12 cellular contexts compared by ENCODE assay signal in the genomic region with DNA sequence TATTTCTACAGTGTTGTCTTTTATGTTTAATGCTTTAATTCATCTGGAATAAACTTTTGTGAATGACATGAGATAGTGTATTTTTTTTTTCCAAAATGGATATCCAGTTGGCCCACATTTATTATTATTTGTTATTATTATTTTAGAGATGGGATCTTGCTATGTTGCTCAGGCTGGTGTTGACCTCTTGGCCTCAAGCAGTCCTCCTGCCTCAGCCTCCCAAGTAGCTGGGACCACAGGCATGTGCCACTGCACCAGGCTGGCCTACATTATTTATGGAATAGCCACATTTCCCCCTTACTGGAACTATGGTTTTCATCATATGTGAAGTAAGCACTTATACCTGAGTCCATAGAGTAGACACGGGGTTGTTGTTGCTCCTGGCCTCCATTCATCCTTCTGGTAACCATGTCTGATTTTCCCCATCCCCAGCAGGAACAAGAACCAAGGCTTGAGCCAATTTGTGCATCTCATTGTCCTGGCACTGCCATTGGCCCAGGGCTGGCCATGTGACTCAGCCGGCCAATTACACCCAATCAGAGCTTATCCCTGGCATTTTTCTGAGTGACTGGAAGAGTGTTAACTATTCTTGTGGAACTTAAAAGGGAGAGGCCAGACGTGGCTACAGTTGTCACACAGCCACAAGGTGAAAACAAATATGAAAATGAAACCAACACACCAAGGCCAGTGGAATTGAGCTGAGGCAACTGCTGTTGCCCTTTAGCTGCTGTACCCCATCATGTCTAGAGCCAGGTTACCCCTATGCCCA. TPM values are rescaled to one million over a fixed set of nuclear protein-coding genes. Genes with fewer than 3 reads are reported as not detected.
A peak's percentile ranks its signal among the peaks of the same experiment; 100 is the strongest.
DNase-seq lines count a peak whose midpoint lies in the region; ATAC-seq, FAIRE-seq and TF ChIP-seq lines count a peak whose summit lies in the region.
"Had no signal": no experiment of that assay in that cellular context is flagged by ENCODE, and none has a peak within 500 bp of the region (broad histone marks: within the 10 kb centered on the region; RNA-seq: fewer than 3 reads in every experiment).

No MANE protein-coding gene starts in this region.

- peak overlapping the region; percentile 89 for H3K27ac Mint-ChIP-seq in activated naive CD4-positive, alpha-beta T cell treated with anti-CD3 and anti-CD28 coated beads, Interleukin-2, amount 10 ng/mL, durations not matched to agents 7 days and 5 days

- TF ChIP-seq CTCF in OCI-LY3 (IDR thresholded peaks at IDR 0.05; ENCODE audit: low read depth, low read length) = no peak
- TF ChIP-seq CTCF in bronchial epithelial cell (IDR thresholded peaks at IDR 0.05; ENCODE audit: insufficient read depth, low read length, severe bottlenecking) = no peak

- peaks cover 38% of the 10 kb centered on the region for H3K4me1 ChIP-seq in OCI-LY3 (ENCODE audit: low read length)

- no peaks in the 10 kb centered on the region for H4K20me1 ChIP-seq in OCI-LY3 (ENCODE audit: insufficient read depth, low read length)

- FAIRE-seq in bronchial epithelial cell (lab: Jason Lieb, UNC) = peak; percentile 83

- no peak overlapping the region for H2AFZ ChIP-seq in OCI-LY3 (ENCODE audit: low read depth, low read length)

- H3K27me3 ChIP-seq in OCI-LY3 (ENCODE audit: low read depth, low read length) (no peaks in the 10 kb centered on the region), bronchial epithelial cell (ENCODE audit: control insufficient read depth, insufficient read depth, low read length) (peaks cover 2% of the 10 kb centered on the region)
- H3K27me3 ChIP-seq: BE2C had no signal

- no peak overlapping the region for H3K9ac ChIP-seq in OCI-LY3 (ENCODE audit: low read length)

- H3K36me3 Mint-ChIP-seq in activated naive CD4-positive, alpha-beta T cell treated with anti-CD3 and anti-CD28 coated beads, Interleukin-2, amount 10 ng/mL, durations not matched to agents 7 days and 5 days = peaks cover 2% of the 10 kb centered on the region

- H3K36me3 ChIP-seq in OCI-LY3 (replicated peaks; ENCODE audit: low read depth, low read length) (no peaks in the 10 kb centered on the region), bronchial epithelial cell (ENCODE audit: control insufficient read depth, insufficient read depth, low read length) (no peaks in the 10 kb centered on the region)
- H3K36me3 ChIP-seq: BE2C had no signal

- no peak overlapping the region for H3K4me3 ChIP-seq in OCI-LY3 (ENCODE audit: low read length)
- H3K4me3 ChIP-seq in bronchial epithelial cell (ENCODE audit: low read depth, low read length) = no peak overlapping the region

- peak; percentile 42 for ATAC-seq in stimulated activated naive CD8-positive, alpha-beta T cell treated with anti-CD3 and anti-CD28 coated beads, Interleukin-15, Interleukin-2, amounts not matched to agents 100 U/mL and 50 U/mL, for 24 hours
- ATAC-seq in HG03097 (IDR thresholded peaks at IDR 0.05; ENCODE audit: low FRiP score, unreplicated experiment) (no peak), HG03432 (IDR thresholded peaks at IDR 0.05; ENCODE audit: unreplicated experiment) (no peak)
- ATAC-seq: Panc1 had no signal

- CTCF ChIA-PET in activated naive CD4-positive, alpha-beta T cell treated with anti-CD3 and anti-CD28 coated beads, Interleukin-2, amount 10 ng/mL, durations not matched to agents 7 days and 5 days (lab: Charles Lee) = interaction anchor here (1.0 kb wide), 2 partner anchors 20 to 179 kb away, joined by 4 to 7 read pairs; no protein-coding TSS in a partner anchor

- DNase-seq in activated naive CD4-positive, alpha-beta T cell treated with anti-CD3 and anti-CD28 coated beads, Interleukin-2, amount 10 ng/mL, durations not matched to agents 7 days and 5 days = peak; percentile 46
- no peak for DNase-seq in activated naive CD4-positive, alpha-beta T cell (lab: John Stamatoyannopoulos, UW)
- DNase-seq in bronchial epithelial cell (ENCODE audit: low read depth) = no peak
- no peak for DNase-seq in stimulated activated naive CD8-positive, alpha-beta T cell treated with anti-CD3 and anti-CD28 coated beads, Interleukin-15, Interleukin-2, amounts not matched to agents 100 U/mL and 50 U/mL, for 24 hours
- DNase-seq in DMS153 (lab: John Stamatoyannopoulos, UW) = no peak
- DNase-seq: BE2C, cerebellar nuclear complex had no signal

- H3K4me2 ChIP-seq in OCI-LY3 (ENCODE audit: low read length) = peak overlapping the region; percentile 44; the same call in 1 of the 2 replicates

- no peaks in the 10 kb centered on the region for H3K79me2 ChIP-seq in OCI-LY3 (ENCODE audit: low read length)

- H3K4me1 Mint-ChIP-seq in activated naive CD4-positive, alpha-beta T cell treated with anti-CD3 and anti-CD28 coated beads, Interleukin-2, amount 10 ng/mL, durations not matched to agents 7 days and 5 days = peaks cover 49% of the 10 kb centered on the region

- H3K27me3 Mint-ChIP-seq in activated naive CD4-positive, alpha-beta T cell treated with anti-CD3 and anti-CD28 coated beads, Interleukin-2, amount 10 ng/mL, durations not matched to agents 7 days and 5 days = peaks cover 47% of the 10 kb centered on the region

- no peaks in the 10 kb centered on the region for H3K9me3 Mint-ChIP-seq in activated naive CD4-positive, alpha-beta T cell treated with anti-CD3 and anti-CD28 coated beads, Interleukin-2, amount 10 ng/mL, durations not matched to agents 7 days and 5 days

- H3K4me3 Mint-ChIP-seq in activated naive CD4-positive, alpha-beta T cell treated with anti-CD3 and anti-CD28 coated beads, Interleukin-2, amount 10 ng/mL, durations not matched to agents 7 days and 5 days = peak overlapping the region; percentile 22

- no peak overlapping the region for H3K27ac ChIP-seq in OCI-LY3 (ENCODE audit: low read length)

- H3K9me3 ChIP-seq in OCI-LY3 (ENCODE audit: insufficient read depth, low read length) = no peaks in the 10 kb centered on the region; the same call in 1 of the 2 replicates
- H3K9me3 ChIP-seq: BE2C had no signal

RNA-seq across cellular contexts. Expression of gene PRF1, which starts 23.1 kb away (rescaled TPM):
- not detected in 2 replicates for total RNA-seq in bronchial epithelial cell
- total RNA-seq: fibroblast of villous mesenchyme had no signal
